ENCODE assay signal across 2 cellular contexts in the genomic region with DNA sequence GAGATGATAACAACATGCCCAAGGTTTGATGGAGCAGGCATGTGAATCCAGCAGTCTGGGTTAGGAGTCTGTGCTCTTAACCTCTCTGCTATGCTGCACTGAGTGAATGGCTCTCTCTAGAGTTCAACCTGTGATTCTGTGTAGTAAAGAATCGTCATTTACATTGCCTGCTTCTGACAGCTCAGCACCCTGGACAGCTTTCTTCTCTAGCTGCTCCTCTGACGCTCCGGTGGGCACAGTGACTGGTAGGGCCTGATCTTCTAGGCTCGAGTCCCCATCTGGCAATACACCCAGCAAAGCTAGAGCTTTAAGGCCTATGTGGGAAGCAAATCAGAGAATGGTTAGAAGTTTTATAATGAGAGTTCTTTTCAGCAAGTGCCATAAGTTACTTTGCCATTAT.
TF ChIP-seq lines count a peak whose summit lies in the region.

No MANE protein-coding gene starts in this region.

TF ChIP-seq in SK-N-SH treated with all-trans-retinoic acid at 6 μM for 48 hours, 23 proteins besides CTCF, POLR2A, EP300 and RAD21 (continued from another document):
- TF ChIP-seq, protein P1, sequence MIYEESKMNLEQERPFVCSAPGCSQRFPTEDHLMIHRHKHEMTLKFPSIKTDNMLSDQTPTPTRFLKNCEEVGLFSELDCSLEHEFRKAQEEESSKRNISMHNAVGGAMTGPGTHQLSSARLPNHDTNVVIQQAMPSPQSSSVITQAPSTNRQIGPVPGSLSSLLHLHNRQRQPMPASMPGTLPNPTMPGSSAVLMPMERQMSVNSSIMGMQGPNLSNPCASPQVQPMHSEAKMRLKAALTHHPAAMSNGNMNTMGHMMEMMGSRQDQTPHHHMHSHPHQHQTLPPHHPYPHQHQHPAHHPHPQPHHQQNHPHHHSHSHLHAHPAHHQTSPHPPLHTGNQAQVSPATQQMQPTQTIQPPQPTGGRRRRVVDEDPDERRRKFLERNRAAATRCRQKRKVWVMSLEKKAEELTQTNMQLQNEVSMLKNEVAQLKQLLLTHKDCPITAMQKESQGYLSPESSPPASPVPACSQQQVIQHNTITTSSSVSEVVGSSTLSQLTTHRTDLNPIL (CRISPR knock-in tag; IDR thresholded peaks at IDR 0.05; ENCODE audit: low read depth), result no peak
- no peak for TF ChIP-seq BACH2 (CRISPR knock-in tag; IDR thresholded peaks at IDR 0.05; ENCODE audit: borderline replicate concordance)
- no peak for TF ChIP-seq ARNTL (CRISPR knock-in tag; IDR thresholded peaks at IDR 0.05; ENCODE audit: borderline replicate concordance, low read depth)
- TF ChIP-seq ZFP30 (CRISPR knock-in tag; IDR thresholded peaks at IDR 0.05), result no peak

TF ChIP-seq in GM12878, 131 proteins besides CTCF, POLR2A, EP300 and RAD21 (continued from another document):
- TF ChIP-seq, protein P2, sequence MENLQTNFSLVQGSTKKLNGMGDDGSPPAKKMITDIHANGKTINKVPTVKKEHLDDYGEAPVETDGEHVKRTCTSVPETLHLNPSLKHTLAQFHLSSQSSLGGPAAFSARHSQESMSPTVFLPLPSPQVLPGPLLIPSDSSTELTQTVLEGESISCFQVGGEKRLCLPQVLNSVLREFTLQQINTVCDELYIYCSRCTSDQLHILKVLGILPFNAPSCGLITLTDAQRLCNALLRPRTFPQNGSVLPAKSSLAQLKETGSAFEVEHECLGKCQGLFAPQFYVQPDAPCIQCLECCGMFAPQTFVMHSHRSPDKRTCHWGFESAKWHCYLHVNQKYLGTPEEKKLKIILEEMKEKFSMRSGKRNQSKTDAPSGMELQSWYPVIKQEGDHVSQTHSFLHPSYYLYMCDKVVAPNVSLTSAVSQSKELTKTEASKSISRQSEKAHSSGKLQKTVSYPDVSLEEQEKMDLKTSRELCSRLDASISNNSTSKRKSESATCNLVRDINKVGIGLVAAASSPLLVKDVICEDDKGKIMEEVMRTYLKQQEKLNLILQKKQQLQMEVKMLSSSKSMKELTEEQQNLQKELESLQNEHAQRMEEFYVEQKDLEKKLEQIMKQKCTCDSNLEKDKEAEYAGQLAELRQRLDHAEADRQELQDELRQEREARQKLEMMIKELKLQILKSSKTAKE (IDR thresholded peaks at IDR 0.05; ENCODE audit: low read depth, poor library complexity, severe bottlenecking), result no peak
- TF ChIP-seq KLF5 (IDR thresholded peaks at IDR 0.05; ENCODE audit: partially characterized antibody), result no peak
TF ChIP-seq in GM12878: peak in this region for 1.
